11 cellular contexts compared by ENCODE assay signal in the genomic region with DNA sequence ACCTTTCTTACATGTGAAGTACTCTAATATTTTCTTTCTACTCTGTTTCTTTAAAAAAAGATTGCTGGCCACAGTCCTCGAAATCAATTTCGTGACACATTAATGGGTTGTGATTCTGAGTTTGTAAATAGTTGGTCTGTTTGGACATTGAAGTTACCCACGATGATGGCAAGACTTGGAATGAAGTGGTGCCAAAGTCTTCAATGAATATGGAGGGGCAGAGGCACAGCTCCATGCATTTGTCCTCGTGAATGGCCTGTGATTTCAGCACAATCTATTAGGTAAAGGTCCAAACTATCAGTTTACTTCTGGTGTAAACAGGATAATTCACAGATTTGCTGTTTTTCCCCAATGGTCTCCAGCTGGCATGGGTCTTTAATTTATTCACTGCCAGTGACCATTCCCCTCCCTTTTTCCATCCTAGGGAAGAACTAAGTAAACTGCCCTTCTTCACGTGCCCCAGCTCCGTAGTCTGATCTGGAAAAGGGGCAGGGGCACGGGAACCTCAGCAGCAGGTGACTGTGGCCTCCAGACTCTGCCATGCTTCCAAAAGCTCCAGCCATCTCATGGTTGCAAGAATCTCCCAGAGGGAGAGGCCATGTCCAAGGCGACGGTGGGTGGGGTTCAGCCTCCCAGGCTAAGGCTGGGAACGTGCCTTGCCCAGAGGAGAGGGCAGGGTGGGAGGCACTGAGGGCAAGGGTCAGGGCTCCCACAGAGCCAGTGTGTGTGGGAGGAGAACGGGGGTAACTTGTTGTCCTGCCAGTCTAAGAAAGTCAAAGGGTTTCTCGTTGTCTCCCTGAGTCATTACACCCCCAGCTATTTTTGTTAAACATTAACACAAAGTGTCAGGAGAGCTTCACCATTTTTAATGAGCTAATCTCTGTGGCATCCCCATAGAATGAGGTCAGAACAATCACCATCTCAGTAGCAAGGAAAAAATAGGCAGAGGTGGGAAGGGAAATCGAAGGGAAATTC. TPM values are rescaled to one million over a fixed set of nuclear protein-coding genes. Genes with fewer than 3 reads are reported as not detected.
DNase-seq lines count a peak whose midpoint lies in the region; ATAC-seq and TF ChIP-seq lines count a peak whose summit lies in the region.
"Had no signal": no experiment of that assay in that cellular context is flagged by ENCODE, and none has a peak within 500 bp of the region (broad histone marks: within the 10 kb centered on the region; RNA-seq: fewer than 3 reads in every experiment).

No MANE protein-coding gene starts in this region.

- ATAC-seq in GM21390 (IDR thresholded peaks at IDR 0.05; ENCODE audit: unreplicated experiment) = no peak
- no peak for ATAC-seq in stimulated activated effector memory CD8-positive, alpha-beta T cell treated with anti-CD3 and anti-CD28 coated beads, Interleukin-12 subunit alpha, Interleukin-12 subunit beta, amount 100 ng/mL, for 72 hours
- ATAC-seq: GM23338 had no signal

- no peak overlapping the region for H3K4me3 ChIP-seq in fibroblast of pulmonary artery (replicated peaks; ENCODE audit: low read depth, low read length)
- H3K4me3 ChIP-seq in adrenal gland = no peak overlapping the region
- H3K4me3 ChIP-seq: GM23338 had no signal

- no peaks in the 10 kb centered on the region for H3K36me3 ChIP-seq in adrenal gland (replicated peaks in 1 of 2)

- POLR2A ChIA-PET in RWPE1 (lab: Yijun Ruan, JAX; ENCODE audit: low non-redundant PET) = no interaction called here

- H3K27ac Mint-ChIP-seq in stimulated activated effector memory CD8-positive, alpha-beta T cell treated with anti-CD3 and anti-CD28 coated beads, Interleukin-12 subunit alpha, Interleukin-12 subunit beta, amount 100 ng/mL, for 72 hours = no peak overlapping the region
- H3K27ac Mint-ChIP-seq: GM23338 had no signal

- TF ChIP-seq POLR2A in adrenal gland (IDR thresholded peaks at IDR 0.05) = no peak

- H3K4me3 Mint-ChIP-seq in stimulated activated effector memory CD8-positive, alpha-beta T cell treated with anti-CD3 and anti-CD28 coated beads, Interleukin-12 subunit alpha, Interleukin-12 subunit beta, amount 100 ng/mL, for 72 hours = no peak overlapping the region
- H3K4me3 Mint-ChIP-seq: GM23338 had no signal

- CTCF ChIA-PET in RWPE1 (lab: Yijun Ruan, JAX) = interaction anchor here (0.6 kb wide), 1 partner anchor 23 kb away, joined by 4 read pairs; no protein-coding TSS in a partner anchor

- DNase-seq in DMS53 (lab: John Stamatoyannopoulos, UW) (peak; percentile 91), RWPE1 (ENCODE audit: low spot score) (peak; percentile 36), fibroblast of pulmonary artery (ENCODE audit: low read depth) (peak; percentile 38), posterior vena cava (ENCODE audit: low spot score) (peak; percentile 46), adrenal gland (no peak), NCI-H2196 (lab: John Stamatoyannopoulos, UW; ENCODE audit: unreplicated experiment) (no peak)
- DNase-seq in stimulated activated effector memory CD8-positive, alpha-beta T cell treated with anti-CD3 and anti-CD28 coated beads, Interleukin-12 subunit alpha, Interleukin-12 subunit beta, amount 100 ng/mL, for 72 hours (ENCODE audit: low spot score in 2 of 2) = no peak
- DNase-seq: activated naive CD4-positive, alpha-beta T cell treated with Interleukin-2 at 50 U/mL for 16 hours; NCI-H774 had no signal

- WGBS in adrenal gland, 4 donors = 73 to 85% (median 82%) methylated on average over 10 to 13 of the region's 13 CpGs

- no peaks in the 10 kb centered on the region for H3K27me3 ChIP-seq in adrenal gland

- intact Hi-C loops in posterior vena cava (cut with DNase I) (loop anchor here in 1 of 2 donors (10.0 kb wide), 1 partner anchor 46 kb away; no protein-coding TSS in a partner anchor), adrenal gland (cut with DNase I) (no loop called here)

- peaks cover 20 to 21% of the 10 kb centered on the region in 2 donors for H3K4me1 ChIP-seq in adrenal gland (replicated peaks in 1 of 2)

- TF ChIP-seq CTCF in RWPE1 (conservative IDR thresholded peaks at IDR 0.05; ENCODE audit: low read depth) (no peak), fibroblast of pulmonary artery (IDR thresholded peaks at IDR 0.05; ENCODE audit: low read length, missing control alignments) (no peak), adrenal gland (IDR thresholded peaks at IDR 0.05) (no peak)

- H3K9me3 ChIP-seq in adrenal gland (replicated peaks in 1 of 3) = no peaks in the 10 kb centered on the region

- peaks cover 21% of the 10 kb centered on the region for H3K4me1 Mint-ChIP-seq in stimulated activated effector memory CD8-positive, alpha-beta T cell treated with anti-CD3 and anti-CD28 coated beads, Interleukin-12 subunit alpha, Interleukin-12 subunit beta, amount 100 ng/mL, for 72 hours

- H3K27ac ChIP-seq in RWPE1 (peak overlapping the region; percentile 56), adrenal gland (no peak overlapping the region)

- no peaks in the 10 kb centered on the region for H3K9me3 Mint-ChIP-seq in stimulated activated effector memory CD8-positive, alpha-beta T cell treated with anti-CD3 and anti-CD28 coated beads, Interleukin-12 subunit alpha, Interleukin-12 subunit beta, amount 100 ng/mL, for 72 hours
- H3K9me3 Mint-ChIP-seq: GM23338 had no signal

- no peaks in the 10 kb centered on the region for H3K36me3 Mint-ChIP-seq in stimulated activated effector memory CD8-positive, alpha-beta T cell treated with anti-CD3 and anti-CD28 coated beads, Interleukin-12 subunit alpha, Interleukin-12 subunit beta, amount 100 ng/mL, for 72 hours

RNA-seq across cellular contexts. Expression of a gene that starts 16.9 kb away (rescaled TPM):
- total RNA-seq in posterior vena cava = 10 to 100 TPM; 25.5 to 28.5 TPM
- total RNA-seq in adrenal gland = 10 to 100 TPM; 16.7 to 57.8 (median 41.0) TPM
- 10 to 100 TPM in 2 of 3 donors, 1 to 10 TPM in 1; 8.4 to 23.9 (median 15.8) TPM for polyA plus RNA-seq in adrenal gland

RNA-seq across cellular contexts. Expression of a gene that starts 36.6 kb away (rescaled TPM):
- 100 to 1,000 TPM; 106 to 114 TPM for total RNA-seq in posterior vena cava
- 10 to 100 TPM; 26.4 to 82.6 (median 43.8) TPM for total RNA-seq in adrenal gland
- 10 to 100 TPM; 10.9 to 36.0 (median 17.1) TPM for polyA plus RNA-seq in adrenal gland

RNA-seq across cellular contexts. Expression of a gene that starts 49.7 kb away (rescaled TPM):
- total RNA-seq in posterior vena cava (1 to 10 TPM; 2.3 to 2.8 TPM), adrenal gland (1 to 10 TPM in 7 of 8 donors, under 1 TPM in 1; 0.65 to 2.4 (median 1.3) TPM)
- polyA plus RNA-seq in adrenal gland = 1 to 10 TPM; 1.7 to 4.3 (median 3.2) TPM

Comparison
In these comparisons a context has a peak if more than half of its experiments do, and no peak if none do; other contexts are left out.
1. DNase-seq: peak in DMS53 (single experiment), RWPE1 (single experiment), fibroblast of pulmonary artery (single experiment) and posterior vena cava (single experiment); none in adrenal gland (0 of 7), NCI-H2196 (single experiment) and stimulated activated effector memory CD8-positive, alpha-beta T cell treated with anti-CD3 and anti-CD28 coated beads, Interleukin-12 subunit alpha, Interleukin-12 subunit beta, amount 100 ng/mL, for 72 hours (0 of 2).